38 cellular contexts compared by ENCODE assay signal in the genomic region with DNA sequence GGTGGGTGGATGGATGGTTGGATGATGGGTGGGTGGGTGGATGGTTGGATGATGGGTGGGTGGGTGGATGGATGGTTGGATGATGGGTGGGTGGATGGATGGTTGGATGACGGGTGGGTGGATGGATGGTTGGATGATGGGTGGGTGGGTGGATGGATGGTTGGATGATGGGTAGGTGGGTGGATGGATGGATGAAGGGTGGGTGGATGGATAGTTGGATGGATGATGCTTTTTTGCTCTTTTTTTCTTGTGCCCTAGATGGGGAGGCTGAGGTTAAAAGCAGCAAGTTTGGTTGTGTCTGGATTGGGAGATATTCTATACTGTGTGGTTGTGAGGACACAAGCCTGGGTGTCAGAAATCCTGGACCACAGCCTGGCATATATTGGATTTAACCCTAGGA. TPM values are rescaled to one million over a fixed set of nuclear protein-coding genes. Genes with fewer than 3 reads are reported as not detected.
"Had no signal": no experiment of that assay in that cellular context is flagged by ENCODE, and none has a peak within 500 bp of the region (broad histone marks: within the 10 kb centered on the region; RNA-seq: fewer than 3 reads in every experiment).

No MANE protein-coding gene starts in this region.

- H3K9me3 ChIP-seq: MG63 had no signal

- H3K4me3 ChIP-seq: MG63 had no signal

- H3K27ac ChIP-seq: KMS-11 had no signal

- H3K36me3 ChIP-seq: MG63 had no signal

- DNase-seq: Karpas-422, Kasumi-1, MG63, MM.1S, MV-4-11, NCI-H1048, NCI-H1092, NCI-H1092 treated with DMSO at 0.1 percent for 48 hours, NCI-H1105, NCI-H1105 treated with DMSO at 0.1 percent for 48 hours, NCI-H1417, NCI-H1417 treated with DMSO at 0.1 percent for 48 hours, NCI-H1436, NCI-H1436 treated with DMSO at 0.1 percent for 48 hours, NCI-H146, NCI-H1694, NCI-H1694 treated with DMSO at 0.1 percent for 48 hours, NCI-H187, NCI-H187 treated with DMSO at 0.1 percent for 48 hours, NCI-H2029, NCI-H2029 treated with DMSO at 0.1 percent for 48 hours, NCI-H2081, NCI-H2081 treated with DMSO at 0.1 percent for 48 hours, NCI-H2107, NCI-H2171, NCI-H2171 treated with DMSO at 0.1 percent for 48 hours, NCI-H2227 treated with DMSO at 0.1 percent for 48 hours, NCI-H226, NCI-H345, NCI-H446, NCI-H446 treated with DMSO at 0.1 percent for 48 hours, NCI-H510A, NCI-H510A treated with DMSO at 0.1 percent for 48 hours had no signal

RNA-seq across cellular contexts. Expression of gene LCN12, which starts 5.4 kb away (rescaled TPM):
- total RNA-seq: LHCN-M2, M059J had no signal

RNA-seq across cellular contexts. Expression of gene C8G, which starts 12.4 kb away (rescaled TPM):
- total RNA-seq: LHCN-M2, NCI-H460 had no signal

RNA-seq across cellular contexts. Expression of gene PTGDS, which starts 19.8 kb away (rescaled TPM):
- total RNA-seq: M059J, NCI-H460 had no signal

RNA-seq across cellular contexts. Expression of gene LCNL1, which starts 25.3 kb away (rescaled TPM):
- total RNA-seq: M059J, MCF 10A, NCI-H460 had no signal
